8 cellular contexts compared by ENCODE assay signal in genomic region chr1:161098161-161099068, GRCh38. TPM values are rescaled to one million over a fixed set of nuclear protein-coding genes. Genes with fewer than 3 reads are reported as not detected.
DNase-seq lines count a peak whose midpoint lies in the region; ATAC-seq, FAIRE-seq and TF ChIP-seq lines count a peak whose summit lies in the region.

Gene KLHDC9 (plus strand): TSS chr1:161098361. CDS start chr1:161098536, 175 bp downstream.

- H3K36me3 ChIP-seq in HepG2 (replicated peaks in 1 of 2; ENCODE audit: control insufficient read depth in 1 of 2, insufficient read depth in 2 of 2, low read length in 2 of 2) = peaks cover 6 to 20% of the 10 kb centered on the region in 2 experiments

- H3K27ac ChIP-seq in HepG2 (ENCODE audit: extremely low read length, insufficient read depth, low read length) = peak within 1 kb of the TSS; percentile 41

- H2AFZ ChIP-seq in HepG2 (ENCODE audit: low read length) = no peak within 1 kb of the TSS

- TF ChIP-seq RAD21 in HepG2 (CRISPR knock-in tag; IDR thresholded peaks at IDR 0.05) = no peak; the same call in 1 of the 2 replicates

- no TSS peak for BruUV-seq in HepG2 (replicated peaks; lab: Mats Ljungman, UMichigan)

- H3K9me3 ChIP-seq in HepG2 (ENCODE audit: low read length) = no peaks in the 10 kb centered on the region

- TF ChIP-seq EP300 in HepG2 (IDR thresholded peaks at IDR 0.05; ENCODE audit: low read depth in 2 of 2, low read length in 2 of 2) = no peak
- no peak for TF ChIP-seq EP300 in HepG2 (CRISPR knock-in tag; IDR thresholded peaks at IDR 0.05; ENCODE audit: borderline replicate concordance)

- H3K4me2 ChIP-seq in HepG2 (ENCODE audit: low read depth, low read length) = peak within 1 kb of the TSS; percentile 89

- DNase-seq in NCI-H2029 treated with DMSO at 0.1 percent for 48 hours (lab: John Stamatoyannopoulos, UW) (peak; percentile 74), dermis microvascular lymphatic vessel endothelial cell (ENCODE audit: low read depth in 2 of 2) (peak; percentile 59 to 79), HepG2 (ENCODE audit: low spot score) (peak; percentile 87), GDM1 (lab: John Stamatoyannopoulos, UW) (no peak)
- peak; percentile 73 to 80 for DNase-seq in activated CD4-positive, alpha-beta T cell treated with anti-CD3 and anti-CD28 coated beads, Interleukin-2, amount 50 U/mL, for 48 hours
- peak; percentile 42 to 46 for DNase-seq in stimulated activated CD4-positive, alpha-beta T cell treated with anti-CD3 and anti-CD28 coated beads, Interleukin-4, amount 100 ng/mL, for 4 hours

- WGBS in HepG2 (ENCODE audit: low lambda C conversion rate) = 28% methylated on average over 5 of the region's 73 CpGs

- H3K27me3 ChIP-seq in HepG2 (ENCODE audit: control insufficient read depth in 1 of 2, insufficient read depth in 2 of 2, low read length in 2 of 2) = peaks cover 0 to 3% of the 10 kb centered on the region in 2 experiments; a peak in 1 of 5 replicates

- TF ChIP-seq CTCF in GM12875 (IDR thresholded peaks at IDR 0.05; ENCODE audit: borderline replicate concordance, insufficient read depth, low read depth, low read length) (0 out of 2 replicates have a peak, but pooled peaks have one; percentile 22), HepG2 (CRISPR knock-in tag; IDR thresholded peaks at IDR 0.05) (peak; percentile 50)

- FAIRE-seq in HepG2 (lab: Jason Lieb, UNC) = peak; percentile 91

- H4K20me1 ChIP-seq in HepG2 (ENCODE audit: insufficient read depth, low read length) = no peaks in the 10 kb centered on the region

- TF ChIP-seq POLR2A in HepG2 (IDR thresholded peaks at IDR 0.05; ENCODE audit: insufficient read depth in 1 of 2, low read depth in 2 of 2, low read length in 2 of 2) = no peak

- CTCF ChIA-PET in HepG2 (lab: Yijun Ruan, JAX; ENCODE audit: low intra/inter-chr PET ratio, low total read pairs) = interaction anchor here (1.6 to 3.3 kb wide), 3 partner anchors 25 to 101 kb away, joined by 8 to 50 read pairs (median 16); no protein-coding TSS in a partner anchor

- H3K4me3 ChIP-seq in GM12875 (ENCODE audit: low read depth, low read length) (peak within 1 kb of the TSS; percentile 88), HepG2 (replicated peaks in 1 of 3; ENCODE audit: insufficient read depth in 1 of 3, low read depth in 2 of 3, low read length in 3 of 3) (peak within 1 kb of the TSS; percentile 60 to 90 (median 87))

- in situ Hi-C loops in HepG2 (cut with HindIII; ENCODE audit: extremely low pct_ligation_motif_present, low pct_unique_long_range_greater_than_20kb) = loop anchor here (10.0 kb wide), 1 partner anchor 104 kb away; no protein-coding TSS in a partner anchor

- no peaks in the 10 kb centered on the region for H3K79me2 ChIP-seq in HepG2 (ENCODE audit: insufficient read depth, low read length)

- POLR2A ChIA-PET in HepG2 (lab: Yijun Ruan, JAX) = interaction anchor here (0.6 to 2.5 kb wide), 6 partner anchors 14 to 77 kb away, joined by 3 to 11 read pairs (median 4); partner anchors contain the start of genes DEDD, F11R, NIT1 and PFDN2

- intact Hi-C loops in HepG2 (cut with micrococcal nuclease; ENCODE audit: unreplicated experiment) = no loop called here

- ATAC-seq in HG02642 (IDR thresholded peaks at IDR 0.05; ENCODE audit: poor library complexity, unreplicated experiment) = peak; percentile 75
- ATAC-seq in HepG2 = peak; percentile 93

- peaks cover 7% of the 10 kb centered on the region for H3K4me1 ChIP-seq in HepG2 (ENCODE audit: insufficient read depth, low read length)

- H3K9ac ChIP-seq in HepG2 (ENCODE audit: insufficient read depth, low read depth, low read length) = peak within 1 kb of the TSS; percentile 75

TF ChIP-seq in HepG2, 621 proteins besides CTCF, POLR2A, EP300 and RAD21 (continues in another document):
- TF ChIP-seq SCMH1 (CRISPR knock-in tag; IDR thresholded peaks at IDR 0.05; ENCODE audit: borderline replicate concordance) (no peak), ZSCAN5A (CRISPR knock-in tag; IDR thresholded peaks at IDR 0.05; ENCODE audit: borderline replicate concordance) (0 out of 2 replicates have a peak, but pooled peaks have one; percentile 45), UBTF (CRISPR knock-in tag; IDR thresholded peaks at IDR 0.05) (peak; percentile 62; the same call in 1 of the 2 replicates), USF2 (IDR thresholded peaks at IDR 0.05; ENCODE audit: low read depth, low read length) (no peak), USF2 (CRISPR knock-in tag; IDR thresholded peaks at IDR 0.05; ENCODE audit: borderline replicate concordance) (no peak), SRF (IDR thresholded peaks at IDR 0.05; ENCODE audit: low read depth, low read length) (no peak), ZNF543 (CRISPR knock-in tag; IDR thresholded peaks at IDR 0.05) (0 out of 2 replicates have a peak, but pooled peaks have one; percentile 35), RFXANK (CRISPR knock-in tag; IDR thresholded peaks at IDR 0.05) (0 out of 2 replicates have a peak, but pooled peaks have one; percentile 55), NKX3-1 (CRISPR knock-in tag; IDR thresholded peaks at IDR 0.05) (no peak)

RNA-seq across cellular contexts. Expression of gene KLHDC9, which starts in this region (rescaled TPM):
- total RNA-seq in dermis microvascular lymphatic vessel endothelial cell (0.76 and 1.7 TPM in 2 replicates), HepG2 (2016; rRNA removed; fragmentation: Illumina TruSeq; extraction: Trizol) (2.9 and 4.0 TPM in 2 replicates)
- 3.2 and 6.6 TPM in 2 replicates for total RNA-seq in HepG2 (2016; cell fraction: cytosol; rRNA removed; fragmentation: Illumina TruSeq; extraction: Trizol; ENCODE audit: low read depth)
- 3.0 and 3.4 TPM in 2 replicates for total RNA-seq in HepG2 (2016; cell fraction: insoluble cytoplasmic fraction; rRNA removed; fragmentation: Illumina TruSeq; extraction: Trizol)
- total RNA-seq in HepG2 (2016; cell fraction: membrane; rRNA removed; fragmentation: Illumina TruSeq; extraction: Trizol) = 4.4 and 4.5 TPM in 2 replicates
- total RNA-seq in HepG2 (2016; cell fraction: nucleus; rRNA removed; fragmentation: Illumina TruSeq; extraction: Trizol) = 1.6 and 2.4 TPM in 2 replicates
- 2.6 and 2.9 TPM in 2 replicates for polyA plus RNA-seq in HepG2 (2011; rRNA removed)
- polyA plus RNA-seq in HepG2 (2011; cell fraction: cytosol; rRNA removed) = 2.1 and 2.2 TPM in 2 replicates
- 3.6 and 5.0 TPM in 2 replicates for polyA plus RNA-seq in HepG2 (2011; cell fraction: nucleus; rRNA removed)
- polyA plus RNA-seq in HepG2 (2012) = 1.2 and 1.6 TPM in 2 replicates
- polyA plus RNA-seq in HepG2 (2016; cell fraction: cytosol; fragmentation: Illumina TruSeq; extraction: Trizol; ENCODE audit: low read depth) = 3.9 and 4.2 TPM in 2 replicates
- polyA plus RNA-seq in HepG2 (2016; cell fraction: insoluble cytoplasmic fraction; fragmentation: Illumina TruSeq; extraction: Trizol; ENCODE audit: low read depth) = 2.9 and 3.2 TPM in 2 replicates
- polyA plus RNA-seq in HepG2 (2016; cell fraction: membrane; fragmentation: Illumina TruSeq; extraction: Trizol; ENCODE audit: low read depth) = 3.3 and 4.6 TPM in 2 replicates
- 2.6 and 3.4 TPM in 2 replicates for polyA plus RNA-seq in HepG2 (2016; cell fraction: nucleus; fragmentation: Illumina TruSeq; extraction: Trizol; ENCODE audit: insufficient read depth, low read depth)
- polyA minus RNA-seq in HepG2 (2011; rRNA and poly(A)+ RNA removed; ENCODE audit: low replicate concordance) = 0.22 and 1.7 TPM in 2 replicates
- 0.88 TPM in 1 of 2 replicates, not detected in the other for polyA minus RNA-seq in HepG2 (2011; cell fraction: cytosol; rRNA and poly(A)+ RNA removed)
- polyA minus RNA-seq in HepG2 (2011; cell fraction: nucleus; rRNA and poly(A)+ RNA removed) = not detected in 2 replicates
